ENCODE assay signal across 25 cellular contexts in genomic region chr5:155926011-155926410, GRCh38.
A peak's percentile ranks its signal among the peaks of the same experiment; 100 is the strongest.
DNase-seq lines count a peak whose midpoint lies in the region; ATAC-seq, FAIRE-seq and TF ChIP-seq lines count a peak whose summit lies in the region.
"Had no signal": no experiment of that assay in that cellular context is flagged by ENCODE, and none has a peak within 500 bp of the region (broad histone marks: within the 10 kb centered on the region; RNA-seq: fewer than 3 reads in every experiment).

No MANE protein-coding gene starts in this region.

- no peak overlapping the region for H3K27ac ChIP-seq in upper lobe of left lung

- FAIRE-seq in GM19239 (lab: Jason Lieb, UNC): no peak
- FAIRE-seq: GM12892, GM18507, H54 had no signal

- H3K36me3 ChIP-seq in upper lobe of left lung: no peaks in the 10 kb centered on the region
- H3K36me3 ChIP-seq: BE2C had no signal

- no peaks in the 10 kb centered on the region for H3K9me3 ChIP-seq in upper lobe of left lung
- H3K9me3 ChIP-seq: BE2C, SK-N-SH had no signal

- DNase-seq in AG08395 (ENCODE audit: low spot score): peak; percentile 52
- peak; percentile 39 for DNase-seq in GM04503 (ENCODE audit: low read depth)
- DNase-seq in RPMI7951 (ENCODE audit: low read depth): peak; percentile 2
- peak; percentile 69 for DNase-seq in fibroblast of peridontal ligament (ENCODE audit: extremely low read depth)
- DNase-seq in upper lobe of left lung: no peak
- DNase-seq in mesenteric fat pad (ENCODE audit: low spot score): no peak
- no peak for DNase-seq in GM19239 (ENCODE audit: insufficient read length, low spot score)
- DNase-seq: BE2C; CD4-positive, CD25-positive, alpha-beta regulatory T cell; COR-L47; DMS153; EL; NCI-H1092 treated with DMSO at 0.1 percent for 48 hours; NCI-H2081; NCI-H510A; NCI-H748 treated with DMSO at 0.1 percent for 48 hours; NK-92 treated with Interleukin-12 subunit alpha and Interleukin-12 subunit beta, amount 100 ng/mL, for 24 hours; RPMI8226; SHP77 treated with DMSO at 0.1 percent for 48 hours; SK-N-SH; T-cell had no signal

- no peaks in the 10 kb centered on the region for H3K27me3 ChIP-seq in upper lobe of left lung
- H3K27me3 ChIP-seq: BE2C had no signal

- TF ChIP-seq POLR2A in upper lobe of left lung (IDR thresholded peaks at IDR 0.05): no peak

- ATAC-seq in upper lobe of left lung (ENCODE audit: low FRiP score in 2 of 2): no peak
- no peak for ATAC-seq in HG03196 (IDR thresholded peaks at IDR 0.05; ENCODE audit: unreplicated experiment)
- ATAC-seq: T-cell had no signal

- no peaks in the 10 kb centered on the region for H3K4me1 ChIP-seq in upper lobe of left lung
- H3K4me1 ChIP-seq: BE2C had no signal

- no peak for TF ChIP-seq EP300 in upper lobe of left lung (IDR thresholded peaks at IDR 0.05)

- WGBS in upper lobe of left lung, 2 donors: 84 to 87% methylated on average over 3 of the region's 3 CpGs

- no peak overlapping the region for H3K4me3 ChIP-seq in upper lobe of left lung

- TF ChIP-seq CTCF in upper lobe of left lung (IDR thresholded peaks at IDR 0.05): no peak

Comparison
In these comparisons a context has a peak if more than half of its experiments do, and no peak if none do; other contexts are left out.
1. DNase-seq: peak in AG08395 (single experiment), GM04503 (single experiment), RPMI7951 (single experiment) and fibroblast of peridontal ligament (single experiment); none in upper lobe of left lung (0 of 2), mesenteric fat pad (single experiment) and GM19239 (single experiment).